Comparison of ENCODE assay signal across 9 cellular contexts in genomic region chr5:135033866-135034185, GRCh38. TPM values are rescaled to one million over a fixed set of nuclear protein-coding genes. Genes with fewer than 3 reads are reported as not detected.
DNase-seq lines count a peak whose midpoint lies in the region; ATAC-seq and TF ChIP-seq lines count a peak whose summit lies in the region.
"Had no signal": no experiment of that assay in that cellular context is flagged by ENCODE, and none has a peak within 500 bp of the region (broad histone marks: within the 10 kb centered on the region; RNA-seq: fewer than 3 reads in every experiment).

No MANE protein-coding gene starts in this region.

- no peaks in the 10 kb centered on the region for H3F3A ChIP-seq in Loucy (ENCODE audit: low read depth)

- DNase-seq in COR-L47 (lab: John Stamatoyannopoulos, UW), result peak; percentile 66
- no peak for DNase-seq in epithelial cell of prostate (ENCODE audit: low read depth, low spot score)
- DNase-seq in ovary, result no peak
- DNase-seq in SHP77 treated with DMSO at 0.1 percent for 48 hours (lab: John Stamatoyannopoulos, UW), result no peak
- no peak for DNase-seq in NCI-H2107 (lab: John Stamatoyannopoulos, UW)

- TF ChIP-seq CTCF in Loucy (conservative IDR thresholded peaks at IDR 0.05; ENCODE audit: low read length) (no peak), ovary (IDR thresholded peaks at IDR 0.05) (no peak)

- no peaks in the 10 kb centered on the region for H3K9me2 ChIP-seq in Loucy (replicated peaks; ENCODE audit: low read depth, low read length)

- H3K4me3 ChIP-seq in Loucy (ENCODE audit: low read length, poor library complexity, severe bottlenecking) (peak overlapping the region; percentile 88), ovary (peak overlapping the region; percentile 34)

- H3K27ac ChIP-seq in epithelial cell of prostate, result peak overlapping the region; percentile 94
- no peak overlapping the region for H3K27ac ChIP-seq in ovary

- ATAC-seq in GM19395 (IDR thresholded peaks at IDR 0.05; ENCODE audit: unreplicated experiment), result no peak
- ATAC-seq in GM21367 (IDR thresholded peaks at IDR 0.05; ENCODE audit: unreplicated experiment), result no peak

- TF ChIP-seq EP300 in ovary (IDR thresholded peaks at IDR 0.05), result no peak

- no peak for TF ChIP-seq POLR2A in ovary (IDR thresholded peaks at IDR 0.05)

- 0 to 1% (median 0%) methylated on average over 2 to 47 of the region's 47 CpGs for WGBS in ovary, 3 donors

- H3K4me1 ChIP-seq in Loucy (ENCODE audit: insufficient read depth, low read length, poor library complexity, severe bottlenecking), result peaks cover 17% of the 10 kb centered on the region
- peaks cover 8% of the 10 kb centered on the region for H3K4me1 ChIP-seq in ovary (ENCODE audit: insufficient read depth)

- H3K9me3 ChIP-seq in Loucy (ENCODE audit: insufficient read depth, low read depth, low read length), result no peaks in the 10 kb centered on the region
- peaks cover 0 to 3% of the 10 kb centered on the region in 2 donors for H3K9me3 ChIP-seq in ovary

- peak overlapping the region; percentile 73; the same call in 1 of the 2 replicates for H2AFZ ChIP-seq in Loucy (ENCODE audit: low read length)

- peak overlapping the region; percentile 80 for H3K9ac ChIP-seq in Loucy (ENCODE audit: low read depth, low read length, poor library complexity, severe bottlenecking)

- H3K36me3 ChIP-seq in Loucy (ENCODE audit: insufficient read depth, low read length) (no peaks in the 10 kb centered on the region), ovary (no peaks in the 10 kb centered on the region)

- peaks cover 61% of the 10 kb centered on the region for H3K79me2 ChIP-seq in Loucy (ENCODE audit: insufficient read depth, low read length)

- intact Hi-C loops in ovary (cut with DNase I), result no loop called here

- peak overlapping the region; percentile 78 for H3K4me2 ChIP-seq in Loucy (ENCODE audit: low read depth, low read length, poor library complexity, severe bottlenecking)

- H4K20me1 ChIP-seq in Loucy (ENCODE audit: insufficient read depth, low read length, poor library complexity, severe bottlenecking), result peaks cover 17% of the 10 kb centered on the region

- peaks cover 17% of the 10 kb centered on the region for H3K27me3 ChIP-seq in Loucy (ENCODE audit: insufficient read depth, low read length, poor library complexity, severe bottlenecking)
- H3K27me3 ChIP-seq in ovary, result peaks cover 9% of the 10 kb centered on the region

RNA-seq across cellular contexts. Expression of gene PITX1, which starts 0.2 kb away (rescaled TPM):
- total RNA-seq in ovary, result 1 to 10 TPM in 2 of 7 donors, under 1 TPM in 4, not detected in 1; 0.11 to 3.1 (median 0.76) TPM
- under 1 TPM; 0.12 to 0.45 TPM for polyA plus RNA-seq in ovary
- total RNA-seq: neural crest cell had no signal
